Comparison of ENCODE assay signal across 1 cellular context in the genomic region with DNA sequence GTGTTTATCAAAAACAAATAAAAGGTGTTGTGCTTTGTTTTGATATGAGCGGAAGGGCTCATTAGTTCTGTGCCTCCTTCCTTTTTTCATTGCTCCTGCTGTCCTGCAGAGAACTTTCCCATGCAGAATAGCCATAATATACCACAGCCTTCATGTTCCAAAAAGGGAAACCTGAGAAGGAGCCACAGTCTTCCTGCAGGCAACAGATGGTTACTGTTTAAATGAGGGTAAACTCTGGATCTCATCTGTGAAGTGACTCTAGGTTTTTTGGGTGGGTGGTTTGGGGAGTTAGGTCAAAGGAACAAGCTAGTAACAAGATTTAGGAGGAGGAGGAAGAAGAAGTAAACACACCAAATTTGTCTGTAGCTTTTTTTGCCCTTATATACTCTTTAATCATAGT.
TF ChIP-seq lines count a peak whose summit lies in the region.

No MANE protein-coding gene starts in this region.

TF ChIP-seq in IMR-90, 13 proteins besides CTCF, POLR2A, EP300 and RAD21:
- TF ChIP-seq MAZ (IDR thresholded peaks at IDR 0.05; ENCODE audit: borderline replicate concordance, low read depth, low read length) (no peak), SMC3 (IDR thresholded peaks at IDR 0.05; ENCODE audit: low read depth, low read length) (no peak), BHLHE40 (IDR thresholded peaks at IDR 0.05; ENCODE audit: low read depth, low read length) (no peak), RCOR1 (IDR thresholded peaks at IDR 0.05; ENCODE audit: insufficient replicate concordance, low read length) (no peak), RFX5 (IDR thresholded peaks at IDR 0.05; ENCODE audit: low read depth, low read length) (no peak), MAFK (IDR thresholded peaks at IDR 0.05; ENCODE audit: low read depth, low read length) (no peak), MXI1 (IDR thresholded peaks at IDR 0.05; ENCODE audit: borderline replicate concordance, low read depth, low read length) (no peak), CHD1 (IDR thresholded peaks at IDR 0.05; ENCODE audit: low read depth, low read length) (no peak), FOS (IDR thresholded peaks at IDR 0.05; ENCODE audit: low read depth, low read length) (no peak), NFE2L2 (IDR thresholded peaks at IDR 0.05; ENCODE audit: low read depth, low read length) (no peak), CEBPB (IDR thresholded peaks at IDR 0.05; ENCODE audit: low read depth, low read length) (no peak)
- TF ChIP-seq, protein P1, sequence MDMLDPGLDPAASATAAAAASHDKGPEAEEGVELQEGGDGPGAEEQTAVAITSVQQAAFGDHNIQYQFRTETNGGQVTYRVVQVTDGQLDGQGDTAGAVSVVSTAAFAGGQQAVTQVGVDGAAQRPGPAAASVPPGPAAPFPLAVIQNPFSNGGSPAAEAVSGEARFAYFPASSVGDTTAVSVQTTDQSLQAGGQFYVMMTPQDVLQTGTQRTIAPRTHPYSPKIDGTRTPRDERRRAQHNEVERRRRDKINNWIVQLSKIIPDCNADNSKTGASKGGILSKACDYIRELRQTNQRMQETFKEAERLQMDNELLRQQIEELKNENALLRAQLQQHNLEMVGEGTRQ (IDR thresholded peaks at IDR 0.05; ENCODE audit: low read depth, low read length): no peak
- TF ChIP-seq, protein P2, sequence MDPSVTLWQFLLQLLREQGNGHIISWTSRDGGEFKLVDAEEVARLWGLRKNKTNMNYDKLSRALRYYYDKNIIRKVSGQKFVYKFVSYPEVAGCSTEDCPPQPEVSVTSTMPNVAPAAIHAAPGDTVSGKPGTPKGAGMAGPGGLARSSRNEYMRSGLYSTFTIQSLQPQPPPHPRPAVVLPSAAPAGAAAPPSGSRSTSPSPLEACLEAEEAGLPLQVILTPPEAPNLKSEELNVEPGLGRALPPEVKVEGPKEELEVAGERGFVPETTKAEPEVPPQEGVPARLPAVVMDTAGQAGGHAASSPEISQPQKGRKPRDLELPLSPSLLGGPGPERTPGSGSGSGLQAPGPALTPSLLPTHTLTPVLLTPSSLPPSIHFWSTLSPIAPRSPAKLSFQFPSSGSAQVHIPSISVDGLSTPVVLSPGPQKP (IDR thresholded peaks at IDR 0.05; ENCODE audit: borderline replicate concordance, low read depth, low read length): no peak
